8 cellular contexts compared by ENCODE assay signal in genomic region chr1:203117611-203118575, GRCh38.
DNase-seq lines count a peak whose midpoint lies in the region; ATAC-seq and FAIRE-seq lines count a peak whose summit lies in the region.

No MANE protein-coding gene starts in this region.

- DNase-seq in DMS153 treated with DMSO at 0.1 percent for 48 hours (lab: John Stamatoyannopoulos, UW; ENCODE audit: unreplicated experiment) (peak; percentile 73), HTR-8/SVneo (ENCODE audit: insufficient read length, low spot score) (peak; percentile 90), RCC 7860 (ENCODE audit: low spot score) (peak; percentile 45), cerebellar cortex (ENCODE audit: low spot score) (peak; percentile 83), kidney tubule cell (ENCODE audit: low spot score) (peak; percentile 70), NCI-H1105 treated with DMSO at 0.1 percent for 48 hours (lab: John Stamatoyannopoulos, UW) (no peak)
- DNase-seq in stimulated activated CD8-positive, alpha-beta memory T cell treated with anti-CD3 and anti-CD28 coated beads, Interleukin-4, amount 100 ng/mL, for 24 hours (ENCODE audit: low read depth): peak; percentile 22

- no peak for ATAC-seq in HG02884 (IDR thresholded peaks at IDR 0.05; ENCODE audit: unreplicated experiment)

- FAIRE-seq in HTR-8/SVneo (lab: Jason Lieb, UNC) (no peak), RCC 7860 (lab: Jason Lieb, UNC) (no peak)
